ENCODE assay signal across 11 cellular contexts in the genomic region with DNA sequence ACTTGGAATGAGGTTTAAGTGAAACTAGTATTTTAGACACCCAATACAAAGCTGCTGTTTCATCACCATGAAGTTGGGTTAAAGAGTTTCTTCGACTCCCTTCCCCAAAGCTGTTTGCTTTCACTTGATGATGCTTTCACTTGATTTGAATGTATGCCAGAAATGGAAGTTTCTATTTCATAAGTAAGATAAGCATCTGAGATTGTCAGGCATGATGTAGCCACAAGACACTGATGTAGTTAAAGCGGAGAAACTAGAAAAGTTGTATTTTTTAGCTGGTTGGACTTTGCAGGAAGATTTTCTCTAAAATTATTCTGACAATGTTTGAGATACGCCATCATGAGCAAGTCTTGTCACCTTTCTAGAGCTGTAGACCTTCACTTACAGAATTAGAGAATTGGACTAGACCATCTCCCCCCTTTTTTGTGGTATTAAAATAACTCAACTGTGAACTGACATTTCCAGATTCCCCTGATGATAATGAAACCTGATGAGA. TPM values are rescaled to one million over a fixed set of nuclear protein-coding genes. Genes with fewer than 3 reads are reported as not detected.
A peak's percentile ranks its signal among the peaks of the same experiment; 100 is the strongest.
DNase-seq lines count a peak whose midpoint lies in the region; ATAC-seq and TF ChIP-seq lines count a peak whose summit lies in the region.
"Had no signal": no experiment of that assay in that cellular context is flagged by ENCODE, and none has a peak within 500 bp of the region (broad histone marks: within the 10 kb centered on the region; RNA-seq: fewer than 3 reads in every experiment).

No MANE protein-coding gene starts in this region.

- CTCF ChIA-PET in CD4-positive, alpha-beta T cell (lab: Charles Lee) = interaction anchor here (0.9 to 1.6 kb wide), 3 partner anchors 140 to 174 kb away, joined by 3 to 5 read pairs (median 3); no protein-coding TSS in a partner anchor
- CTCF ChIA-PET in activated CD4-positive, alpha-beta memory T cell treated with anti-CD3 and anti-CD28 coated beads for 36 hours (lab: Charles Lee) = interaction anchor here (0.7 to 4.3 kb wide), 17 partner anchors 8 to 174 kb away, joined by 3 to 38 read pairs (median 3); no protein-coding TSS in a partner anchor

- H2BK15ac ChIP-seq in mesenchymal stem cell (ENCODE audit: low read depth, poor library complexity, severe bottlenecking) = no peak overlapping the region

- H2AK5ac ChIP-seq in mesenchymal stem cell (ENCODE audit: low read length, severe bottlenecking) = no peak overlapping the region

- no peaks in the 10 kb centered on the region for H3K9me3 ChIP-seq in CD4-positive, alpha-beta T cell (ENCODE audit: control insufficient read depth, low read length)
- no peaks in the 10 kb centered on the region for H3K9me3 ChIP-seq in MG63
- H3K9me3 ChIP-seq in mesenchymal stem cell (ENCODE audit: control insufficient read depth, low read length) = no peaks in the 10 kb centered on the region
- no peaks in the 10 kb centered on the region for H3K9me3 ChIP-seq in sigmoid colon
- H3K9me3 ChIP-seq: Caco-2, SJCRH30 had no signal

- TF ChIP-seq CTCF in CD4-positive, alpha-beta T cell (IDR thresholded peaks at IDR 0.05) = no peak
- TF ChIP-seq CTCF in sigmoid colon (IDR thresholded peaks at IDR 0.05) = no peak

- no peak overlapping the region for H3K4me3 ChIP-seq in MG63
- no peak overlapping the region for H3K4me3 ChIP-seq in mesenchymal stem cell (ENCODE audit: insufficient read depth in 1 of 2, low read depth in 1 of 2, low read length in 2 of 2)
- H3K4me3 ChIP-seq in sigmoid colon = no peak overlapping the region
- H3K4me3 ChIP-seq: SJCRH30 had no signal

- H3K14ac ChIP-seq in mesenchymal stem cell (ENCODE audit: low read length in 2 of 2) = no peak overlapping the region

- peaks cover 21% of the 10 kb centered on the region for H3K4me1 Mint-ChIP-seq in CD4-positive, alpha-beta T cell (ENCODE audit: low read depth)
- H3K4me1 Mint-ChIP-seq in activated CD4-positive, alpha-beta memory T cell treated with anti-CD3 and anti-CD28 coated beads for 36 hours (ENCODE audit: low read depth) = peaks cover 24% of the 10 kb centered on the region

- H3K27me3 Mint-ChIP-seq in CD4-positive, alpha-beta T cell = no peaks in the 10 kb centered on the region
- H3K27me3 Mint-ChIP-seq in activated CD4-positive, alpha-beta memory T cell treated with anti-CD3 and anti-CD28 coated beads for 36 hours = no peaks in the 10 kb centered on the region

- peak; percentile 88 for ATAC-seq in CD4-positive, alpha-beta T cell (ENCODE audit: poor library complexity)
- ATAC-seq in GM19035 (IDR thresholded peaks at IDR 0.05; ENCODE audit: unreplicated experiment) (peak; percentile 58), HG02970 (IDR thresholded peaks at IDR 0.05; ENCODE audit: low FRiP score, unreplicated experiment) (peak; percentile 69), HG03469 (IDR thresholded peaks at IDR 0.05; ENCODE audit: unreplicated experiment) (no peak)

- H3K4me1 ChIP-seq in mesenchymal stem cell (ENCODE audit: control insufficient read depth, insufficient read depth, low read depth, low read length) (peaks cover 6% of the 10 kb centered on the region), sigmoid colon (peaks cover 0 to 17% (median 11%) of the 10 kb centered on the region in 4 donors)
- H3K4me1 ChIP-seq: Caco-2 had no signal

- H3K4me2 ChIP-seq in mesenchymal stem cell (ENCODE audit: low read length, poor library complexity, severe bottlenecking) = no peak overlapping the region

- intact Hi-C loops in CD4-positive, alpha-beta T cell (cut with DNase I, micrococcal nuclease) = loop anchor here in 1 of 2 experiments (5.0 kb wide), 1 partner anchor 52 kb away; no protein-coding TSS in a partner anchor
- intact Hi-C loops in activated CD4-positive, alpha-beta memory T cell treated with anti-CD3 and anti-CD28 coated beads for 36 hours (cut with micrococcal nuclease) = loop anchor here (1.0 kb wide), 4 partner anchors 20 to 84 kb away; no protein-coding TSS in a partner anchor
- intact Hi-C loops in sigmoid colon (cut with DNase I) = no loop called here

- no peaks in the 10 kb centered on the region for H3K79me1 ChIP-seq in mesenchymal stem cell (replicated peaks; ENCODE audit: low read length, poor library complexity, severe bottlenecking)

- peak overlapping the region; percentile 4 for H3K27ac Mint-ChIP-seq in CD4-positive, alpha-beta T cell
- peak overlapping the region; percentile 5 for H3K27ac Mint-ChIP-seq in activated CD4-positive, alpha-beta memory T cell treated with anti-CD3 and anti-CD28 coated beads for 36 hours

- no peak overlapping the region for H3K4ac ChIP-seq in mesenchymal stem cell (ENCODE audit: low read depth in 1 of 2, low read length in 2 of 2)

- WGBS in mesenchymal stem cell = 97% methylated on average over 3 of the region's 3 CpGs
- 73 to 90% methylated on average over 3 of the region's 3 CpGs for WGBS in sigmoid colon, 2 donors

- no peak overlapping the region for H2BK12ac ChIP-seq in mesenchymal stem cell (ENCODE audit: low read length in 2 of 2)

- H3K27me3 ChIP-seq in CD4-positive, alpha-beta T cell (ENCODE audit: control insufficient read depth, insufficient read depth, low read length) = no peaks in the 10 kb centered on the region
- no peaks in the 10 kb centered on the region for H3K27me3 ChIP-seq in MG63
- no peaks in the 10 kb centered on the region for H3K27me3 ChIP-seq in mesenchymal stem cell (ENCODE audit: control insufficient read depth in 1 of 2, insufficient read depth in 1 of 2, low read length in 2 of 2)
- no peaks in the 10 kb centered on the region for H3K27me3 ChIP-seq in sigmoid colon
- H3K27me3 ChIP-seq: SJCRH30 had no signal

- no peak overlapping the region for H3K23ac ChIP-seq in mesenchymal stem cell (ENCODE audit: low read length in 2 of 2)

- H3K4me3 Mint-ChIP-seq in CD4-positive, alpha-beta T cell = peak overlapping the region; percentile 5
- H3K4me3 Mint-ChIP-seq in activated CD4-positive, alpha-beta memory T cell treated with anti-CD3 and anti-CD28 coated beads for 36 hours = peak overlapping the region; percentile 14

- no peaks in the 10 kb centered on the region for H3K9me3 Mint-ChIP-seq in CD4-positive, alpha-beta T cell
- no peaks in the 10 kb centered on the region for H3K9me3 Mint-ChIP-seq in activated CD4-positive, alpha-beta memory T cell treated with anti-CD3 and anti-CD28 coated beads for 36 hours

- no peak overlapping the region for H2AFZ ChIP-seq in mesenchymal stem cell (ENCODE audit: low read depth, low read length)

- no peak overlapping the region for H3K18ac ChIP-seq in mesenchymal stem cell (ENCODE audit: low read depth in 1 of 2, low read length in 2 of 2)

- no peak overlapping the region for H2BK5ac ChIP-seq in mesenchymal stem cell (ENCODE audit: low read depth, low read length, poor library complexity, severe bottlenecking)

- H3K36me3 Mint-ChIP-seq in CD4-positive, alpha-beta T cell (ENCODE audit: low read depth) = no peaks in the 10 kb centered on the region
- no peaks in the 10 kb centered on the region for H3K36me3 Mint-ChIP-seq in activated CD4-positive, alpha-beta memory T cell treated with anti-CD3 and anti-CD28 coated beads for 36 hours

- no peak for TF ChIP-seq EP300 in sigmoid colon (IDR thresholded peaks at IDR 0.05)

- TF ChIP-seq POLR2A in sigmoid colon (IDR thresholded peaks at IDR 0.05) = no peak

- H3K27ac ChIP-seq in CD4-positive, alpha-beta T cell (ENCODE audit: low read depth, low read length) = no peak overlapping the region
- H3K27ac ChIP-seq in mesenchymal stem cell (ENCODE audit: low read length, poor library complexity, severe bottlenecking) = no peak overlapping the region
- no peak overlapping the region for H3K27ac ChIP-seq in sigmoid colon
- H3K27ac ChIP-seq: SJCRH30 had no signal

- no peak overlapping the region for H2BK120ac ChIP-seq in mesenchymal stem cell (ENCODE audit: low read depth, low read length)

- no peak overlapping the region for H3K9ac ChIP-seq in mesenchymal stem cell (ENCODE audit: low read length)

- H4K8ac ChIP-seq in mesenchymal stem cell (ENCODE audit: low read length) = no peak overlapping the region

- H4K91ac ChIP-seq in mesenchymal stem cell (ENCODE audit: low read length) = no peak overlapping the region

- POLR2A ChIA-PET in CD4-positive, alpha-beta T cell (lab: Charles Lee) = interaction anchor here (0.7 to 2.0 kb wide), 8 partner anchors 18 to 365 kb away, joined by 3 to 7 read pairs (median 3); a partner anchor contains a TSS
- POLR2A ChIA-PET in activated CD4-positive, alpha-beta memory T cell treated with anti-CD3 and anti-CD28 coated beads for 36 hours (lab: Charles Lee) = interaction anchor here (0.8 to 1.7 kb wide), 6 partner anchors 18 to 141 kb away, joined by 3 to 7 read pairs (median 4); a partner anchor contains a TSS

- no peak for DNase-seq in CD4-positive, alpha-beta T cell
- DNase-seq in activated CD4-positive, alpha-beta memory T cell treated with anti-CD3 and anti-CD28 coated beads for 36 hours = no peak
- DNase-seq in MG63 (no peak), mesenchymal stem cell (no peak), sigmoid colon (no peak)
- DNase-seq: Caco-2, retina, SJCRH30 had no signal

- H3K36me3 ChIP-seq in MG63 (peaks cover 3% of the 10 kb centered on the region; the same call in 1 of the 2 replicates), mesenchymal stem cell (ENCODE audit: control insufficient read depth in 1 of 2, insufficient read depth in 2 of 2, low read depth in 1 of 2, low read length in 2 of 2) (peaks cover 0 to 44% of the 10 kb centered on the region in 2 experiments), sigmoid colon (no peaks in the 10 kb centered on the region)
- H3K36me3 ChIP-seq: SJCRH30 had no signal

RNA-seq across cellular contexts. Expression of a gene that starts 20.0 kb away (rescaled TPM):
- 10 to 100 TPM; 19.5 to 20.4 TPM for total RNA-seq in CD4-positive, alpha-beta T cell
- 10 to 100 TPM; 20.7 to 21.6 TPM for total RNA-seq in activated CD4-positive, alpha-beta memory T cell treated with anti-CD3 and anti-CD28 coated beads for 36 hours
- total RNA-seq in MG63 (2014; rRNA removed; shearing (Covaris generic); ENCODE audit: low replicate concordance) = 98.3 and 115 TPM in 2 replicates
- polyA plus RNA-seq in mesenchymal stem cell (2013, experiment 1 of 2) = 38.0 TPM
- 38.0 TPM for polyA plus RNA-seq in mesenchymal stem cell (2013, experiment 2 of 2)
- 10 to 100 TPM; 56.5 to 92.7 (median 80.1) TPM for total RNA-seq in sigmoid colon
- 10 to 100 TPM; 30.5 to 56.5 (median 54.1) TPM for polyA plus RNA-seq in sigmoid colon
